In genomic region chr1:980602-981395, GRCh38 we compare ENCODE assay signal across 1 cellular context.
TF ChIP-seq lines count a peak whose summit lies in the region.

No MANE protein-coding gene starts in this region.

TF ChIP-seq in HepG2, 621 proteins besides CTCF, POLR2A, EP300 and RAD21 (continued from another document and continues in another):
- TF ChIP-seq, protein P1, sequence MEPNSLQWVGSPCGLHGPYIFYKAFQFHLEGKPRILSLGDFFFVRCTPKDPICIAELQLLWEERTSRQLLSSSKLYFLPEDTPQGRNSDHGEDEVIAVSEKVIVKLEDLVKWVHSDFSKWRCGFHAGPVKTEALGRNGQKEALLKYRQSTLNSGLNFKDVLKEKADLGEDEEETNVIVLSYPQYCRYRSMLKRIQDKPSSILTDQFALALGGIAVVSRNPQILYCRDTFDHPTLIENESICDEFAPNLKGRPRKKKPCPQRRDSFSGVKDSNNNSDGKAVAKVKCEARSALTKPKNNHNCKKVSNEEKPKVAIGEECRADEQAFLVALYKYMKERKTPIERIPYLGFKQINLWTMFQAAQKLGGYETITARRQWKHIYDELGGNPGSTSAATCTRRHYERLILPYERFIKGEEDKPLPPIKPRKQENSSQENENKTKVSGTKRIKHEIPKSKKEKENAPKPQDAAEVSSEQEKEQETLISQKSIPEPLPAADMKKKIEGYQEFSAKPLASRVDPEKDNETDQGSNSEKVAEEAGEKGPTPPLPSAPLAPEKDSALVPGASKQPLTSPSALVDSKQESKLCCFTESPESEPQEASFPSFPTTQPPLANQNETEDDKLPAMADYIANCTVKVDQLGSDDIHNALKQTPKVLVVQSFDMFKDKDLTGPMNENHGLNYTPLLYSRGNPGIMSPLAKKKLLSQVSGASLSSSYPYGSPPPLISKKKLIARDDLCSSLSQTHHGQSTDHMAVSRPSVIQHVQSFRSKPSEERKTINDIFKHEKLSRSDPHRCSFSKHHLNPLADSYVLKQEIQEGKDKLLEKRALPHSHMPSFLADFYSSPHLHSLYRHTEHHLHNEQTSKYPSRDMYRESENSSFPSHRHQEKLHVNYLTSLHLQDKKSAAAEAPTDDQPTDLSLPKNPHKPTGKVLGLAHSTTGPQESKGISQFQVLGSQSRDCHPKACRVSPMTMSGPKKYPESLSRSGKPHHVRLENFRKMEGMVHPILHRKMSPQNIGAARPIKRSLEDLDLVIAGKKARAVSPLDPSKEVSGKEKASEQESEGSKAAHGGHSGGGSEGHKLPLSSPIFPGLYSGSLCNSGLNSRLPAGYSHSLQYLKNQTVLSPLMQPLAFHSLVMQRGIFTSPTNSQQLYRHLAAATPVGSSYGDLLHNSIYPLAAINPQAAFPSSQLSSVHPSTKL (CRISPR knock-in tag; IDR thresholded peaks at IDR 0.05): 0 out of 2 replicates have a peak, but pooled peaks have one; percentile 20
- TF ChIP-seq DRAP1 (CRISPR knock-in tag; IDR thresholded peaks at IDR 0.05) (peak; percentile 68; the same call in 1 of the 2 replicates), RELA (CRISPR knock-in tag; IDR thresholded peaks at IDR 0.05) (no peak), TFAP4 (IDR thresholded peaks at IDR 0.05; ENCODE audit: borderline replicate concordance, low read depth) (peak; percentile 20; the same call in 1 of the 2 replicates), KLF13 (CRISPR knock-in tag; IDR thresholded peaks at IDR 0.05) (no peak), ZNF274 (CRISPR knock-in tag; IDR thresholded peaks at IDR 0.05) (no peak), TAF15 (IDR thresholded peaks at IDR 0.05; ENCODE audit: low read depth, low read length, poor library complexity, severe bottlenecking) (no peak), ARNT2 (CRISPR knock-in tag; IDR thresholded peaks at IDR 0.05; ENCODE audit: low read depth) (no peak), LRRFIP1 (CRISPR knock-in tag; conservative IDR thresholded peaks at IDR 0.05) (no peak), GPN1 (CRISPR knock-in tag; IDR thresholded peaks at IDR 0.05; ENCODE audit: borderline replicate concordance) (no peak), PHB2 (IDR thresholded peaks at IDR 0.05; ENCODE audit: partially characterized antibody) (no peak), MYPOP (CRISPR knock-in tag; IDR thresholded peaks at IDR 0.05) (no peak), ZSCAN12 (CRISPR knock-in tag; IDR thresholded peaks at IDR 0.05) (no peak), IRX3 (CRISPR knock-in tag; IDR thresholded peaks at IDR 0.05; ENCODE audit: borderline replicate concordance, low read depth) (no peak), NCOA5 (CRISPR knock-in tag; IDR thresholded peaks at IDR 0.05) (no peak), ZNF766 (CRISPR knock-in tag; IDR thresholded peaks at IDR 0.05; ENCODE audit: borderline replicate concordance) (no peak), ZNF256 (CRISPR knock-in tag; conservative IDR thresholded peaks at IDR 0.05) (no peak), ZNF101 (CRISPR knock-in tag; IDR thresholded peaks at IDR 0.05; ENCODE audit: borderline replicate concordance, low read depth) (no peak), TCF7L2 (IDR thresholded peaks at IDR 0.05; ENCODE audit: low read depth, low read length) (no peak), ZNF496 (CRISPR knock-in tag; IDR thresholded peaks at IDR 0.05; ENCODE audit: insufficient replicate concordance) (no peak), NR1H2 (CRISPR knock-in tag; IDR thresholded peaks at IDR 0.05; ENCODE audit: borderline replicate concordance, low read depth) (no peak), ZNF761 (CRISPR knock-in tag; conservative IDR thresholded peaks at IDR 0.05) (peak; percentile 67; the same call in 1 of the 2 replicates), E2F2 (CRISPR knock-in tag; IDR thresholded peaks at IDR 0.05; ENCODE audit: borderline replicate concordance) (no peak), RCOR2 (CRISPR knock-in tag; IDR thresholded peaks at IDR 0.05) (no peak), TCF12 (IDR thresholded peaks at IDR 0.05) (no peak), TCF12 (CRISPR knock-in tag; IDR thresholded peaks at IDR 0.05) (no peak), ZNF674 (CRISPR knock-in tag; IDR thresholded peaks at IDR 0.05; ENCODE audit: low read depth) (no peak), WIZ (CRISPR knock-in tag; IDR thresholded peaks at IDR 0.05) (no peak), ZNF576 (CRISPR knock-in tag; IDR thresholded peaks at IDR 0.05) (no peak), MTERF4 (CRISPR knock-in tag; IDR thresholded peaks at IDR 0.05) (no peak), ZBTB37 (CRISPR knock-in tag; IDR thresholded peaks at IDR 0.05) (no peak), RARA (CRISPR knock-in tag; IDR thresholded peaks at IDR 0.05) (no peak), MYNN (CRISPR knock-in tag; IDR thresholded peaks at IDR 0.05; ENCODE audit: low read depth) (no peak), NCOR1 (IDR thresholded peaks at IDR 0.05; ENCODE audit: borderline replicate concordance, low read length) (no peak), MXI1 (IDR thresholded peaks at IDR 0.05; ENCODE audit: borderline replicate concordance, low read depth, low read length) (peak; percentile 14; the same call in 1 of the 3 replicates), TP53 (CRISPR knock-in tag; conservative IDR thresholded peaks at IDR 0.05) (no peak), MLX (CRISPR knock-in tag; IDR thresholded peaks at IDR 0.05) (no peak), SPEN (CRISPR knock-in tag; IDR thresholded peaks at IDR 0.05; ENCODE audit: low read depth) (peak; percentile 60; the same call in 1 of the 2 replicates), SP2 (CRISPR knock-in tag; IDR thresholded peaks at IDR 0.05) (no peak), RARG (CRISPR knock-in tag; IDR thresholded peaks at IDR 0.05; ENCODE audit: low read depth) (no peak), ZNF569 (CRISPR knock-in tag; IDR thresholded peaks at IDR 0.05; ENCODE audit: borderline replicate concordance) (no peak)
- TF ChIP-seq, protein P2, sequence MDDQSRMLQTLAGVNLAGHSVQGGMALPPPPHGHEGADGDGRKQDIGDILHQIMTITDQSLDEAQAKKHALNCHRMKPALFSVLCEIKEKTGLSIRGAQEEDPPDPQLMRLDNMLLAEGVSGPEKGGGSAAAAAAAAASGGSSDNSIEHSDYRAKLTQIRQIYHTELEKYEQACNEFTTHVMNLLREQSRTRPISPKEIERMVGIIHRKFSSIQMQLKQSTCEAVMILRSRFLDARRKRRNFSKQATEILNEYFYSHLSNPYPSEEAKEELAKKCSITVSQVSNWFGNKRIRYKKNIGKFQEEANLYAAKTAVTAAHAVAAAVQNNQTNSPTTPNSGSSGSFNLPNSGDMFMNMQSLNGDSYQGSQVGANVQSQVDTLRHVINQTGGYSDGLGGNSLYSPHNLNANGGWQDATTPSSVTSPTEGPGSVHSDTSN (CRISPR knock-in tag; IDR thresholded peaks at IDR 0.05; ENCODE audit: borderline replicate concordance): no peak
- TF ChIP-seq, protein P3, sequence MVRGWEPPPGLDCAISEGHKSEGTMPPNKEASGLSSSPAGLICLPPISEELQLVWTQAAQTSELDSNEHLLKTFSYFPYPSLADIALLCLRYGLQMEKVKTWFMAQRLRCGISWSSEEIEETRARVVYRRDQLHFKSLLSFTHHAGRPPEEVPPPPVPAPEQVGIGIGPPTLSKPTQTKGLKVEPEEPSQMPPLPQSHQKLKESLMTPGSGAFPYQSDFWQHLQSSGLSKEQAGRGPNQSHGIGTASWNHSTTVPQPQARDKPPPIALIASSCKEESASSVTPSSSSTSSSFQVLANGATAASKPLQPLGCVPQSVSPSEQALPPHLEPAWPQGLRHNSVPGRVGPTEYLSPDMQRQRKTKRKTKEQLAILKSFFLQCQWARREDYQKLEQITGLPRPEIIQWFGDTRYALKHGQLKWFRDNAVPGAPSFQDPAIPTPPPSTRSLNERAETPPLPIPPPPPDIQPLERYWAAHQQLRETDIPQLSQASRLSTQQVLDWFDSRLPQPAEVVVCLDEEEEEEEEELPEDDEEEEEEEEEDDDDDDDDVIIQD (CRISPR knock-in tag; IDR thresholded peaks at IDR 0.05; ENCODE audit: low read depth): no peak
- TF ChIP-seq, protein P4, sequence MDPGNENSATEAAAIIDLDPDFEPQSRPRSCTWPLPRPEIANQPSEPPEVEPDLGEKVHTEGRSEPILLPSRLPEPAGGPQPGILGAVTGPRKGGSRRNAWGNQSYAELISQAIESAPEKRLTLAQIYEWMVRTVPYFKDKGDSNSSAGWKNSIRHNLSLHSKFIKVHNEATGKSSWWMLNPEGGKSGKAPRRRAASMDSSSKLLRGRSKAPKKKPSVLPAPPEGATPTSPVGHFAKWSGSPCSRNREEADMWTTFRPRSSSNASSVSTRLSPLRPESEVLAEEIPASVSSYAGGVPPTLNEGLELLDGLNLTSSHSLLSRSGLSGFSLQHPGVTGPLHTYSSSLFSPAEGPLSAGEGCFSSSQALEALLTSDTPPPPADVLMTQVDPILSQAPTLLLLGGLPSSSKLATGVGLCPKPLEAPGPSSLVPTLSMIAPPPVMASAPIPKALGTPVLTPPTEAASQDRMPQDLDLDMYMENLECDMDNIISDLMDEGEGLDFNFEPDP (CRISPR knock-in tag; conservative IDR thresholded peaks at IDR 0.05): no peak
